In the genomic region with DNA sequence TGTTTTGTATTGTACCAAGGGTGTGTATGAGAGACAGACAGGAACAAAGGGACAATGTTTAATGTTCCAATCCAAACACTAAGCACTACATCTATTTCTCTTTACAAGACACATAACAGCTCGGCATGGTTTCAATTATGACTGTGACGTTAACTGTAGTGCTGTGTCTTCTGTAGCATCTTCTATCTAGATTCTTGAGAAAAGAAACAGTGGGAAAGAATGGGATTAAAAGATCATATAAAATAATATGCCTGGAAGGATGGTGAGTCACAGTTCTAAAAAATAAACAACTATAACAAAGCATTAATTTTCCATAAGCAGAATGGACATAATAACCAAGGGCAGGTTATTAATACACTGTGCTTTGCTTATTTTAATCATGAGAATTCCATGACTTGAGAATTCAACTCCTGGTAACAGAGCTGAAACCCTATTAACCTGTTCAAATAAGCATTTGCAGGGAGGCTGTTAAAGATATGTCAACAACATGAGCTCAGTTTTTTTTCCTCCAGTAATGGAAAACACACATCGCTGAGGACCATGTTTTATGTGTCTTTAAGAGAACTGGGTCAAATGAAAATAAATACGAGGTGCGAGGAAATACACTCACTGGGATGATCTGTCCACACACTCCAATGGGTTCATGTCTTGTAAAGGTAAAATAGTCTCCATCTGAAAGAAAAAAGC, we compare ENCODE assay signal across 19 cellular contexts.
A peak's percentile ranks its signal among the peaks of the same experiment; 100 is the strongest.
DNase-seq lines count a peak whose midpoint lies in the region; ATAC-seq, FAIRE-seq and TF ChIP-seq lines count a peak whose summit lies in the region.
"Had no signal": no experiment of that assay in that cellular context is flagged by ENCODE, and none has a peak within 500 bp of the region (broad histone marks: within the 10 kb centered on the region; RNA-seq: fewer than 3 reads in every experiment).

No MANE protein-coding gene starts in this region.

- FAIRE-seq in endometrium (lab: Jason Lieb, UNC): peak; percentile 96
- FAIRE-seq: GM18507 had no signal

- DNase-seq in DMS153 (lab: John Stamatoyannopoulos, UW): peak; percentile 37
- DNase-seq in DMS153 treated with DMSO at 0.1 percent for 48 hours (lab: John Stamatoyannopoulos, UW; ENCODE audit: unreplicated experiment): no peak
- peak; percentile 54 for DNase-seq in NCI-H345 (lab: John Stamatoyannopoulos, UW)
- no peak for DNase-seq in osteocyte (ENCODE audit: extremely low spot score, unreplicated experiment)
- DNase-seq: 8988T; effector memory CD8-positive, alpha-beta T cell; lower lobe of right lung; MM.1S; NCI-H146; NCI-H226; occipital lobe; SW 1271; upper lobe of right lung had no signal

- H3K27ac Mint-ChIP-seq in nephron: peak overlapping the region; percentile 39 to 86 (median 75)
- H3K27ac Mint-ChIP-seq in osteocyte (ENCODE audit: unreplicated experiment): no peak overlapping the region
- H3K27ac Mint-ChIP-seq: activated naive CD8-positive, alpha-beta T cell; effector memory CD8-positive, alpha-beta T cell had no signal

- ATAC-seq in HG02763 (IDR thresholded peaks at IDR 0.05; ENCODE audit: unreplicated experiment) (no peak), GM19452 (IDR thresholded peaks at IDR 0.05; ENCODE audit: unreplicated experiment) (no peak)
- ATAC-seq: effector memory CD8-positive, alpha-beta T cell; upper lobe of right lung had no signal

- H3K27me3 Mint-ChIP-seq in nephron (ENCODE audit: low read depth): peaks cover 4% of the 10 kb centered on the region
- H3K27me3 Mint-ChIP-seq in osteocyte (ENCODE audit: unreplicated experiment): peaks cover 37% of the 10 kb centered on the region

- TF ChIP-seq CTCF in nephron (IDR thresholded peaks at IDR 0.05; ENCODE audit: unreplicated experiment in 3 of 3) (no peak), osteocyte (IDR thresholded peaks at IDR 0.05) (no peak)

- H3K4me1 Mint-ChIP-seq in nephron: peaks cover 31% of the 10 kb centered on the region
- H3K4me1 Mint-ChIP-seq in osteocyte (ENCODE audit: unreplicated experiment): peaks cover 5% of the 10 kb centered on the region

- H3K36me3 Mint-ChIP-seq in nephron (ENCODE audit: low read depth) (peaks cover 88% of the 10 kb centered on the region), osteocyte (ENCODE audit: unreplicated experiment) (no peaks in the 10 kb centered on the region)
- H3K36me3 Mint-ChIP-seq: activated naive CD8-positive, alpha-beta T cell had no signal

- H3K9me3 Mint-ChIP-seq in nephron (peaks cover 8% of the 10 kb centered on the region), osteocyte (ENCODE audit: unreplicated experiment) (peaks cover 7% of the 10 kb centered on the region)
- H3K9me3 Mint-ChIP-seq: effector memory CD8-positive, alpha-beta T cell had no signal

- no peak overlapping the region for H3K4me3 Mint-ChIP-seq in nephron
- no peak overlapping the region for H3K4me3 Mint-ChIP-seq in osteocyte (ENCODE audit: unreplicated experiment)
- H3K4me3 Mint-ChIP-seq: activated naive CD8-positive, alpha-beta T cell; effector memory CD8-positive, alpha-beta T cell had no signal

Comparison
In these comparisons a context has a peak if more than half of its experiments do, and no peak if none do; other contexts are left out.
1. DNase-seq: peak in DMS153 (single experiment) and NCI-H345 (single experiment); none in DMS153 treated with DMSO at 0.1 percent for 48 hours (single experiment) and osteocyte (single experiment).